25 cellular contexts compared by ENCODE assay signal in genomic region chr12:65659681-65660080, GRCh38.
"Had no signal": no experiment of that assay in that cellular context is flagged by ENCODE, and none has a peak within 500 bp of the region (broad histone marks: within the 10 kb centered on the region; RNA-seq: fewer than 3 reads in every experiment).

No MANE protein-coding gene starts in this region.

- H3K9me3 ChIP-seq: colonic mucosa, esophagus squamous epithelium, gastrocnemius medialis, neutrophil, right atrium auricular region, stomach, thyroid gland had no signal

- FAIRE-seq: kidney had no signal

- DNase-seq: colonic mucosa; effector memory CD4-positive, alpha-beta T cell; erythroblast; esophagus squamous epithelium; gastrocnemius medialis; head of caudate nucleus; kidney; natural killer cell; stimulated activated CD4-positive, alpha-beta T cell treated with anti-CD3 and anti-CD28 coated beads, Interleukin-2, amount 100 ng/mL, for 24 hours; stimulated activated CD4-positive, alpha-beta T cell treated with anti-CD3 and anti-CD28 coated beads, Interleukin-4, amount 100 ng/mL, for 24 hours; stimulated activated naive CD4-positive, alpha-beta T cell treated with Interleukin-2 at 50 U/mL for 16 hours; stomach; thyroid gland; trophoblast cell had no signal

- H3K27me3 ChIP-seq: colonic mucosa, esophagus squamous epithelium, gastrocnemius medialis, right atrium auricular region, stomach, thyroid gland had no signal

- H3K4me3 ChIP-seq: colonic mucosa, esophagus squamous epithelium, gastrocnemius medialis, lung, right atrium auricular region, stomach, thyroid gland had no signal

- H3K9ac ChIP-seq: parathyroid adenoma had no signal

- H3K27ac Mint-ChIP-seq: dendritic cell treated with granulocyte-macrophage colony-stimulating factor and Interleukin-4, amounts not matched to agents 40 ng/mL and 50 ng/mL, for 4 days; memory B cell; natural killer cell; progenitor cell of endocrine pancreas; stimulated activated effector memory CD8-positive, alpha-beta T cell treated with anti-CD3 and anti-CD28 coated beads, Interleukin-12 subunit alpha, Interleukin-12 subunit beta, amount 100 ng/mL, for 72 hours had no signal

- H3K36me3 Mint-ChIP-seq: memory B cell; natural killer cell; stimulated activated effector memory CD8-positive, alpha-beta T cell treated with anti-CD3 and anti-CD28 coated beads, Interleukin-12 subunit alpha, Interleukin-12 subunit beta, amount 100 ng/mL, for 72 hours had no signal

- H3K36me3 ChIP-seq: colonic mucosa, esophagus squamous epithelium, gastrocnemius medialis, neutrophil, right atrium auricular region, stomach, thyroid gland had no signal

- ATAC-seq: gastrocnemius medialis; left lobe of liver; natural killer cell; sciatic nerve; stimulated activated effector memory CD8-positive, alpha-beta T cell treated with anti-CD3 and anti-CD28 coated beads, Interleukin-12 subunit alpha, Interleukin-12 subunit beta, amount 100 ng/mL, for 72 hours had no signal

- H3K27ac ChIP-seq: colonic mucosa, esophagus squamous epithelium, gastrocnemius medialis, neutrophil, parathyroid adenoma, right atrium auricular region, stomach, thyroid gland had no signal

- H2AFZ ChIP-seq: parathyroid adenoma had no signal

- H3K4me1 ChIP-seq: colonic mucosa, gastrocnemius medialis, parathyroid adenoma, right atrium auricular region, stomach, thyroid gland had no signal

- H3K9me3 Mint-ChIP-seq: dendritic cell treated with granulocyte-macrophage colony-stimulating factor and Interleukin-4, amounts not matched to agents 40 ng/mL and 50 ng/mL, for 4 days; natural killer cell had no signal

- H3K4me3 Mint-ChIP-seq: dendritic cell treated with granulocyte-macrophage colony-stimulating factor and Interleukin-4, amounts not matched to agents 40 ng/mL and 50 ng/mL, for 4 days; memory B cell; natural killer cell; neural crest cell; stimulated activated effector memory CD8-positive, alpha-beta T cell treated with anti-CD3 and anti-CD28 coated beads, Interleukin-12 subunit alpha, Interleukin-12 subunit beta, amount 100 ng/mL, for 72 hours had no signal

- H3K79me2 ChIP-seq: parathyroid adenoma had no signal

- H3K4me1 Mint-ChIP-seq: memory B cell; natural killer cell; neural crest cell; stimulated activated effector memory CD8-positive, alpha-beta T cell treated with anti-CD3 and anti-CD28 coated beads, Interleukin-12 subunit alpha, Interleukin-12 subunit beta, amount 100 ng/mL, for 72 hours had no signal
